In genomic region chr4:159024266-159024665, GRCh38 we compare ENCODE assay signal across 36 cellular contexts.
A peak's percentile ranks its signal among the peaks of the same experiment; 100 is the strongest.
DNase-seq lines count a peak whose midpoint lies in the region; ATAC-seq, FAIRE-seq and TF ChIP-seq lines count a peak whose summit lies in the region.
"Had no signal": no experiment of that assay in that cellular context is flagged by ENCODE, and none has a peak within 500 bp of the region (broad histone marks: within the 10 kb centered on the region; RNA-seq: fewer than 3 reads in every experiment).

No MANE protein-coding gene starts in this region.

- no peak for ATAC-seq in HepG2
- no peak for ATAC-seq in right lobe of liver
- no peak for ATAC-seq in HG02798 (IDR thresholded peaks at IDR 0.05; ENCODE audit: poor library complexity, unreplicated experiment)
- no peak for ATAC-seq in left lung
- ATAC-seq: A549; CD8-positive, alpha-beta T cell; effector memory CD8-positive, alpha-beta T cell; foreskin keratinocyte; psoas muscle had no signal

- H3K4me1 ChIP-seq in HepG2 (ENCODE audit: insufficient read depth, low read length) = peaks cover 9% of the 10 kb centered on the region
- H3K4me1 ChIP-seq in right lobe of liver = no peaks in the 10 kb centered on the region
- peaks cover 4% of the 10 kb centered on the region; the same call in 1 of the 2 replicates for H3K4me1 ChIP-seq in OCI-LY3 (ENCODE audit: low read length)
- H3K4me1 ChIP-seq in iPS-18a (ENCODE audit: control insufficient read depth, low read depth, low read length) = peaks cover 45% of the 10 kb centered on the region
- H3K4me1 ChIP-seq in left lung = no peaks in the 10 kb centered on the region
- H3K4me1 ChIP-seq: A549, breast epithelium, colonic mucosa, foreskin keratinocyte, SJSA1 had no signal

- no peak overlapping the region for H3K4me3 ChIP-seq in HepG2 (replicated peaks in 1 of 3; ENCODE audit: insufficient read depth in 1 of 3, low read depth in 2 of 3, low read length in 3 of 3)
- no peak overlapping the region for H3K4me3 ChIP-seq in right lobe of liver
- no peak overlapping the region for H3K4me3 ChIP-seq in OCI-LY3 (ENCODE audit: low read length)
- H3K4me3 ChIP-seq in iPS-18a (ENCODE audit: low read length) = peak overlapping the region; percentile 3
- H3K4me3 ChIP-seq in left lung = no peak overlapping the region
- H3K4me3 ChIP-seq: A549, breast epithelium, colonic mucosa, esophagus muscularis mucosa, GM23248, psoas muscle, SJSA1 had no signal

- H3K27ac Mint-ChIP-seq in nephron progenitor cell = no peak overlapping the region
- H3K27ac Mint-ChIP-seq: activated CD4-positive, alpha-beta memory T cell treated with anti-CD3 and anti-CD28 coated beads, Interleukin-2, amount 10 ng/mL, durations not matched to agents 7 days and 5 days; activated naive CD4-positive, alpha-beta T cell treated with anti-CD3 and anti-CD28 coated beads, Interleukin-2, amount 50 U/mL, for 24 hours; B cell; CD8-positive, alpha-beta T cell; effector memory CD8-positive, alpha-beta T cell; mesothelial cell of epicardium; naive B cell had no signal

- H3K27me3 ChIP-seq in HepG2 (ENCODE audit: control insufficient read depth in 1 of 2, insufficient read depth in 2 of 2, low read length in 2 of 2) (no peaks in the 10 kb centered on the region), right lobe of liver (no peaks in the 10 kb centered on the region), OCI-LY3 (ENCODE audit: low read depth, low read length) (peaks cover 75% of the 10 kb centered on the region), iPS-18a (ENCODE audit: control insufficient read depth, insufficient read depth, low read length) (no peaks in the 10 kb centered on the region), left lung (no peaks in the 10 kb centered on the region)
- H3K27me3 ChIP-seq: breast epithelium, colonic mucosa, esophagus muscularis mucosa, foreskin keratinocyte, SJSA1 had no signal

- H3K9ac ChIP-seq in HepG2 (ENCODE audit: insufficient read depth, low read depth, low read length) (no peak overlapping the region), OCI-LY3 (ENCODE audit: low read length) (no peak overlapping the region), iPS-18a (ENCODE audit: low read length) (peak overlapping the region; percentile 6)
- H3K9ac ChIP-seq: GM23248, KMS-11 had no signal

- H3K4me2 ChIP-seq in HepG2 (ENCODE audit: low read depth, low read length) = peak overlapping the region; percentile 37; the same call in 1 of the 2 replicates
- peak overlapping the region; percentile 25; the same call in 1 of the 2 replicates for H3K4me2 ChIP-seq in OCI-LY3 (ENCODE audit: low read length)
- H3K4me2 ChIP-seq: A549, KMS-11 had no signal

- no peaks in the 10 kb centered on the region for H3K9me3 Mint-ChIP-seq in nephron progenitor cell
- H3K9me3 Mint-ChIP-seq: activated CD4-positive, alpha-beta memory T cell treated with anti-CD3 and anti-CD28 coated beads, Interleukin-2, amount 10 ng/mL, durations not matched to agents 7 days and 5 days; activated naive CD4-positive, alpha-beta T cell treated with anti-CD3 and anti-CD28 coated beads, Interleukin-2, amount 50 U/mL, for 24 hours; CD8-positive, alpha-beta T cell; effector memory CD8-positive, alpha-beta T cell; mesothelial cell of epicardium; naive B cell had no signal

- H3K27ac ChIP-seq in HepG2 (ENCODE audit: extremely low read length, insufficient read depth, low read length) (no peak overlapping the region), right lobe of liver (no peak overlapping the region), OCI-LY3 (ENCODE audit: low read length) (no peak overlapping the region), iPS-18a (ENCODE audit: low read length) (no peak overlapping the region), left lung (no peak overlapping the region)
- H3K27ac ChIP-seq: A549, breast epithelium, colonic mucosa, foreskin keratinocyte, GM23248, KMS-11, psoas muscle, SJSA1 had no signal

- H3K36me3 Mint-ChIP-seq in nephron progenitor cell (ENCODE audit: low read depth) = no peaks in the 10 kb centered on the region
- H3K36me3 Mint-ChIP-seq: activated naive CD4-positive, alpha-beta T cell treated with anti-CD3 and anti-CD28 coated beads, Interleukin-2, amount 50 U/mL, for 24 hours; CD8-positive, alpha-beta T cell; mesothelial cell of epicardium; naive B cell had no signal

- TF ChIP-seq CTCF in HepG2 (CRISPR knock-in tag; IDR thresholded peaks at IDR 0.05) (no peak), right lobe of liver (IDR thresholded peaks at IDR 0.05) (no peak), OCI-LY3 (IDR thresholded peaks at IDR 0.05; ENCODE audit: low read depth, low read length) (0 out of 2 replicates have a peak, but pooled peaks have one; percentile 16), nephron progenitor cell (IDR thresholded peaks at IDR 0.05) (no peak), left lung (IDR thresholded peaks at IDR 0.05) (no peak)

- no TSS peak for BruUV-seq in HepG2 (replicated peaks; lab: Mats Ljungman, UMichigan)

- H4K20me1 ChIP-seq in HepG2 (ENCODE audit: insufficient read depth, low read length) (no peaks in the 10 kb centered on the region), OCI-LY3 (ENCODE audit: insufficient read depth, low read length) (no peaks in the 10 kb centered on the region; the same call in 1 of the 2 replicates)

- TF ChIP-seq POLR2A in HepG2 (IDR thresholded peaks at IDR 0.05; ENCODE audit: insufficient read depth in 1 of 2, low read depth in 2 of 2, low read length in 2 of 2) = no peak
- TF ChIP-seq POLR2A in right lobe of liver (IDR thresholded peaks at IDR 0.05) = no peak

- peaks cover 15% of the 10 kb centered on the region for H3K27me3 Mint-ChIP-seq in nephron progenitor cell (ENCODE audit: low read depth, poor library complexity)
- H3K27me3 Mint-ChIP-seq: effector memory CD8-positive, alpha-beta T cell had no signal

- H3K9me3 ChIP-seq in HepG2 (ENCODE audit: low read length) = no peaks in the 10 kb centered on the region
- no peaks in the 10 kb centered on the region for H3K9me3 ChIP-seq in right lobe of liver
- no peaks in the 10 kb centered on the region for H3K9me3 ChIP-seq in OCI-LY3 (ENCODE audit: insufficient read depth, low read length)
- H3K9me3 ChIP-seq in iPS-18a (ENCODE audit: control insufficient read depth, low read depth, low read length) = no peaks in the 10 kb centered on the region
- H3K9me3 ChIP-seq in left lung = no peaks in the 10 kb centered on the region
- H3K9me3 ChIP-seq: A549, breast epithelium, colonic mucosa, esophagus muscularis mucosa, psoas muscle, SJSA1 had no signal

- in situ Hi-C loops in HepG2 (cut with HindIII; ENCODE audit: extremely low pct_ligation_motif_present, low pct_unique_long_range_greater_than_20kb) = loop anchor here (10.0 to 25.0 kb wide), 2 partner anchors 151 to 287 kb away; no protein-coding TSS in a partner anchor

- TF ChIP-seq EP300 in HepG2 (IDR thresholded peaks at IDR 0.05; ENCODE audit: low read depth in 2 of 2, low read length in 2 of 2) (no peak), HepG2 (CRISPR knock-in tag; IDR thresholded peaks at IDR 0.05; ENCODE audit: borderline replicate concordance) (no peak)

- DNase-seq in HepG2 (ENCODE audit: low spot score) (no peak), right lobe of liver (no peak), nephron progenitor cell (no peak), 8988T (no peak), left lung (no peak)
- DNase-seq: activated CD4-positive, alpha-beta memory T cell treated with anti-CD3 and anti-CD28 coated beads, Interleukin-2, amount 10 ng/mL, durations not matched to agents 7 days and 5 days; activated CD4-positive, alpha-beta T cell treated with anti-CD3 and anti-CD28 coated beads for 1 hour; activated CD8-positive, alpha-beta memory T cell treated with anti-CD3 and anti-CD28 coated beads, Interleukin-2, amount 50 U/mL, for 48 hours; amygdala; CD8-positive, alpha-beta T cell; colonic mucosa; DMS 273 treated with DMSO at 0.1 percent for 48 hours; effector memory CD8-positive, alpha-beta T cell; foreskin keratinocyte; GM23248; left ventricle myocardium superior; naive B cell; NCI-H187; NCI-H774; occipital lobe; psoas muscle; stimulated activated naive CD4-positive, alpha-beta T cell; T-helper 1 cell had no signal

- no peaks in the 10 kb centered on the region for H3K4me1 Mint-ChIP-seq in nephron progenitor cell
- H3K4me1 Mint-ChIP-seq: activated CD4-positive, alpha-beta memory T cell treated with anti-CD3 and anti-CD28 coated beads, Interleukin-2, amount 10 ng/mL, durations not matched to agents 7 days and 5 days; activated naive CD4-positive, alpha-beta T cell treated with anti-CD3 and anti-CD28 coated beads, Interleukin-2, amount 50 U/mL, for 24 hours had no signal

- CTCF ChIA-PET in HepG2 (lab: Yijun Ruan, JAX; ENCODE audit: low intra/inter-chr PET ratio, low total read pairs) = no interaction called here

- H3K36me3 ChIP-seq in HepG2 (replicated peaks in 1 of 2; ENCODE audit: control insufficient read depth in 1 of 2, insufficient read depth in 2 of 2, low read length in 2 of 2) (no peaks in the 10 kb centered on the region), right lobe of liver (no peaks in the 10 kb centered on the region), OCI-LY3 (replicated peaks; ENCODE audit: low read depth, low read length) (no peaks in the 10 kb centered on the region), iPS-18a (ENCODE audit: control insufficient read depth, low read depth, low read length) (no peaks in the 10 kb centered on the region), left lung (no peaks in the 10 kb centered on the region)
- H3K36me3 ChIP-seq: breast epithelium, colonic mucosa, esophagus muscularis mucosa, SJSA1 had no signal

- under 1% methylated on average over 5 of the region's 5 CpGs for WGBS in HepG2 (ENCODE audit: low lambda C conversion rate)
- WGBS in right lobe of liver (ENCODE audit: insufficient coverage, low coverage, low lambda C conversion rate, missing lambda C conversion rate) = 47% methylated on average over 5 of the region's 5 CpGs

- H3K4me3 Mint-ChIP-seq in nephron progenitor cell = no peak overlapping the region
- H3K4me3 Mint-ChIP-seq: activated CD4-positive, alpha-beta memory T cell treated with anti-CD3 and anti-CD28 coated beads, Interleukin-2, amount 10 ng/mL, durations not matched to agents 7 days and 5 days; activated naive CD4-positive, alpha-beta T cell treated with anti-CD3 and anti-CD28 coated beads, Interleukin-2, amount 50 U/mL, for 24 hours; B cell; CD8-positive, alpha-beta T cell; effector memory CD8-positive, alpha-beta T cell; mesothelial cell of epicardium; naive B cell had no signal

- POLR2A ChIA-PET in HepG2 (lab: Yijun Ruan, JAX) = no interaction called here

- intact Hi-C loops in HepG2 (cut with micrococcal nuclease; ENCODE audit: unreplicated experiment) = no loop called here
- intact Hi-C loops in right lobe of liver (cut with DNase I) = no loop called here
- intact Hi-C loops in left lung (cut with DNase I) = no loop called here

- peak overlapping the region; percentile 80 for H2AFZ ChIP-seq in HepG2 (ENCODE audit: low read length)
- H2AFZ ChIP-seq in OCI-LY3 (ENCODE audit: low read depth, low read length) = no peak overlapping the region
- H2AFZ ChIP-seq: GM23248 had no signal

- no peaks in the 10 kb centered on the region for H3K79me2 ChIP-seq in HepG2 (ENCODE audit: insufficient read depth, low read length)
- no peaks in the 10 kb centered on the region for H3K79me2 ChIP-seq in OCI-LY3 (ENCODE audit: low read length)

- no peak for TF ChIP-seq RAD21 in HepG2 (CRISPR knock-in tag; IDR thresholded peaks at IDR 0.05)

- FAIRE-seq in HepG2 (lab: Jason Lieb, UNC) = no peak
- FAIRE-seq: A549, GM12892, urothelium cell line had no signal

TF ChIP-seq in HepG2, 621 proteins besides CTCF, POLR2A, EP300 and RAD21 (continues in another document):
- no peak for TF ChIP-seq HIVEP1 (CRISPR knock-in tag; IDR thresholded peaks at IDR 0.05)
- no peak for TF ChIP-seq NBN (conservative IDR thresholded peaks at IDR 0.05)
